21 cellular contexts compared by ENCODE assay signal in genomic region chrX:105696870-105697269, GRCh38.
DNase-seq lines count a peak whose midpoint lies in the region; ATAC-seq lines count a peak whose summit lies in the region.
"Had no signal": no experiment of that assay in that cellular context is flagged by ENCODE, and none has a peak within 500 bp of the region (broad histone marks: within the 10 kb centered on the region; RNA-seq: fewer than 3 reads in every experiment).

No MANE protein-coding gene starts in this region.

- H3K27me3 Mint-ChIP-seq in activated CD4-positive, alpha-beta T cell treated with anti-CD3 and anti-CD28 coated beads, Interleukin-2, amount 10 ng/mL, durations not matched to agents 24 days and 14 days = no peaks in the 10 kb centered on the region
- H3K27me3 Mint-ChIP-seq: central memory CD8-positive, alpha-beta T cell had no signal

- no peaks in the 10 kb centered on the region for H3K36me3 Mint-ChIP-seq in activated CD4-positive, alpha-beta T cell treated with anti-CD3 and anti-CD28 coated beads, Interleukin-2, amount 10 ng/mL, durations not matched to agents 24 days and 14 days (ENCODE audit: low read depth)
- H3K36me3 Mint-ChIP-seq: activated naive CD4-positive, alpha-beta T cell treated with anti-CD3 and anti-CD28 coated beads, Interleukin-2, amount 50 U/mL, for 72 hours; CD8-positive, alpha-beta memory T cell had no signal

- DNase-seq in OCI-M1 (lab: John Stamatoyannopoulos, UW) (peak; percentile 1), glomerular visceral epithelial cell (ENCODE audit: extremely low spot score) (no peak), foreskin melanocyte (no peak)
- DNase-seq in activated CD4-positive, alpha-beta T cell treated with anti-CD3 and anti-CD28 coated beads, Interleukin-2, amount 10 ng/mL, durations not matched to agents 24 days and 14 days = no peak
- DNase-seq in stimulated activated naive CD8-positive, alpha-beta T cell treated with anti-CD3 and anti-CD28 coated beads, Interleukin-15, Interleukin-2, amounts not matched to agents 100 U/mL and 50 U/mL, for 24 hours = no peak
- DNase-seq: activated CD4-positive, alpha-beta T cell treated with anti-CD3 and anti-CD28 coated beads for 1 hour; CD8-positive, alpha-beta memory T cell; DMS53; effector CD4-positive, alpha-beta T cell; gastrocnemius medialis; left cardiac atrium; mesenchymal stem cell; NCI-H1092 treated with DMSO at 0.1 percent for 48 hours; NCI-H2029 treated with DMSO at 0.1 percent for 48 hours; upper lobe of left lung had no signal

- H3K9me3 Mint-ChIP-seq in activated CD4-positive, alpha-beta T cell treated with anti-CD3 and anti-CD28 coated beads, Interleukin-2, amount 10 ng/mL, durations not matched to agents 24 days and 14 days = no peaks in the 10 kb centered on the region
- H3K9me3 Mint-ChIP-seq: activated T-helper 1 cell treated with anti-CD3 and anti-CD28 coated beads, Interleukin-12 subunit alpha, Interleukin-12 subunit beta, Interleukin-2, Interleukin-4 antibody, amounts not matched to agents 30 ng/mL and 10 ng/mL and 1 ng/mL, durations not matched to agents 14 hours and 24 hours and 36 hours had no signal

- H3K4me1 Mint-ChIP-seq in activated CD4-positive, alpha-beta T cell treated with anti-CD3 and anti-CD28 coated beads, Interleukin-2, amount 10 ng/mL, durations not matched to agents 24 days and 14 days = no peaks in the 10 kb centered on the region
- H3K4me1 Mint-ChIP-seq: CD8-positive, alpha-beta memory T cell; central memory CD8-positive, alpha-beta T cell had no signal

- no peak overlapping the region for H3K4me3 Mint-ChIP-seq in activated CD4-positive, alpha-beta T cell treated with anti-CD3 and anti-CD28 coated beads, Interleukin-2, amount 10 ng/mL, durations not matched to agents 24 days and 14 days
- H3K4me3 Mint-ChIP-seq: activated T-helper 1 cell treated with anti-CD3 and anti-CD28 coated beads, Interleukin-12 subunit alpha, Interleukin-12 subunit beta, Interleukin-2, Interleukin-4 antibody, amounts not matched to agents 30 ng/mL and 10 ng/mL and 1 ng/mL, durations not matched to agents 14 hours and 24 hours and 36 hours; CD8-positive, alpha-beta memory T cell; central memory CD8-positive, alpha-beta T cell had no signal

- no peak overlapping the region for H3K27ac Mint-ChIP-seq in activated CD4-positive, alpha-beta T cell treated with anti-CD3 and anti-CD28 coated beads, Interleukin-2, amount 10 ng/mL, durations not matched to agents 24 days and 14 days
- H3K27ac Mint-ChIP-seq: activated naive CD4-positive, alpha-beta T cell treated with anti-CD3 and anti-CD28 coated beads, Interleukin-2, amount 50 U/mL, for 72 hours; activated T-helper 1 cell treated with anti-CD3 and anti-CD28 coated beads, Interleukin-12 subunit alpha, Interleukin-12 subunit beta, Interleukin-2, Interleukin-4 antibody, amounts not matched to agents 30 ng/mL and 10 ng/mL and 1 ng/mL, durations not matched to agents 14 hours and 24 hours and 36 hours; CD8-positive, alpha-beta memory T cell had no signal

- intact Hi-C loops in activated CD4-positive, alpha-beta T cell treated with anti-CD3 and anti-CD28 coated beads, Interleukin-2, amount 10 ng/mL, durations not matched to agents 24 days and 14 days (cut with micrococcal nuclease) = no loop called here

- ATAC-seq in GM18861 (IDR thresholded peaks at IDR 0.05; ENCODE audit: unreplicated experiment) (peak; percentile 65), GM19468 (IDR thresholded peaks at IDR 0.05; ENCODE audit: extremely low read depth, unreplicated experiment) (peak; percentile 27), HG03342 (IDR thresholded peaks at IDR 0.05; ENCODE audit: unreplicated experiment) (peak; percentile 65)
- ATAC-seq in stimulated activated naive CD8-positive, alpha-beta T cell treated with anti-CD3 and anti-CD28 coated beads, Interleukin-15, Interleukin-2, amounts not matched to agents 100 U/mL and 50 U/mL, for 24 hours = no peak
- ATAC-seq: activated naive CD4-positive, alpha-beta T cell treated with anti-CD3 and anti-CD28 coated beads, Interleukin-2, amount 50 U/mL, for 72 hours; gastrocnemius medialis; left cardiac atrium had no signal
